1 cellular context compared by ENCODE assay signal in the genomic region with DNA sequence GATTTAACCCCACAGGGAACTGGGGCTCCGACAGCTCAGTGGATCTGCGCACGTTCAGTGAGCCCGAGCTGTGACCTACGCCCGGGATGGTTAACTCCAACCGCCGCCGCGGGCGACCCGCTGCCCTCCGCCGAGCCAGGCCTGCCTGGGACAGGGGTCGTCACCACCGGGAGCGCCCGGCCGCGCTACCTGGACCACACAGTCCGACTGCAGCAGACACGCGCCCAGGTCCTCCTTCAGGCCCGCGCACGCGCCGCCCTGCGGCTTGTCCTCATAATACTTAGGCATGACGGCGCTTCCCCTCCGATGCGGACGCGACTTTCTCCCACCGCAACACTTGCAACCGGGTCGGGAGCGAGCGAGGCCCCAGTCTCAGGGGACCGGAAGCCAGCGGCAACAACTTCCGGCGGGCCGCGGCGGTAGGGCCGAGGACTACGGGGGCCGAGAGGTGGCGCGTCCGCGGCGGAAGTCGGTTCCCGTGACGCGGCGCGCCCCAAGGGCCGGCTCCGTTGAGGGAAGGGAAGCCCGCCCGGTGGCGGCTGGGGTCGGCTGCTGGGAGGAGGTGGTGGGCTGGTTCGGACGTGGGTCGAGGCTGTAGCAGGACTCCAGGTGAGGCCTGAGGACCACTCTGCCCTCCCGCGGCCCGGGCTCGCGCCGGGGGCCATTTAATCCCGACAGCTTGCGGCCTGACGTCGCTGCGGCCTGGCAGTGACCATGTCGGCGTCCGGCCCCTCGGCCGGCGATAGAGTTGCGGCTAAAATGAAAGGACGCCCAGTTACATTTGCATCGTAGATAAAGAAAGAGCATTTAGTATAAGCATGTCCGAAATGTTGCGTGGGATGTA.
TF ChIP-seq lines count a peak whose summit lies in the region.

TSS of gene COA5 (minus strand) at position 395 of the 844 bp plus-strand sequence. CDS start at position 288, 107 bp downstream.
A gene with protein sequence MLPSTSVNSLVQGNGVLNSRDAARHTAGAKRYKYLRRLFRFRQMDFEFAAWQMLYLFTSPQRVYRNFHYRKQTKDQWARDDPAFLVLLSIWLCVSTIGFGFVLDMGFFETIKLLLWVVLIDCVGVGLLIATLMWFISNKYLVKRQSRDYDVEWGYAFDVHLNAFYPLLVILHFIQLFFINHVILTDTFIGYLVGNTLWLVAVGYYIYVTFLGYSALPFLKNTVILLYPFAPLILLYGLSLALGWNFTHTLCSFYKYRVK (plus strand): TSS at position 472 of the 844 bp plus-strand sequence. CDS start 1,171 bp downstream, outside the sequence.

TF ChIP-seq in K562, 482 proteins besides CTCF, POLR2A, EP300 and RAD21 (continued from another document):
- TF ChIP-seq, protein P1, sequence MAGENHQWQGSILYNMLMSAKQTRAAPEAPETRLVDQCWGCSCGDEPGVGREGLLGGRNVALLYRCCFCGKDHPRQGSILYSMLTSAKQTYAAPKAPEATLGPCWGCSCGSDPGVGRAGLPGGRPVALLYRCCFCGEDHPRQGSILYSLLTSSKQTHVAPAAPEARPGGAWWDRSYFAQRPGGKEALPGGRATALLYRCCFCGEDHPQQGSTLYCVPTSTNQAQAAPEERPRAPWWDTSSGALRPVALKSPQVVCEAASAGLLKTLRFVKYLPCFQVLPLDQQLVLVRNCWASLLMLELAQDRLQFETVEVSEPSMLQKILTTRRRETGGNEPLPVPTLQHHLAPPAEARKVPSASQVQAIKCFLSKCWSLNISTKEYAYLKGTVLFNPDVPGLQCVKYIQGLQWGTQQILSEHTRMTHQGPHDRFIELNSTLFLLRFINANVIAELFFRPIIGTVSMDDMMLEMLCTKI (IDR thresholded peaks at IDR 0.05; ENCODE audit: partially characterized antibody), result no peak
- TF ChIP-seq NELFE (IDR thresholded peaks at IDR 0.05; ENCODE audit: insufficient read depth, insufficient read length) (no peak), HDAC3 (IDR thresholded peaks at IDR 0.05; ENCODE audit: borderline replicate concordance, partially characterized antibody) (no peak), ELF4 (CRISPR knock-in tag; IDR thresholded peaks at IDR 0.05) (no peak), TFAM (CRISPR knock-in tag; conservative IDR thresholded peaks at IDR 0.05) (no peak), MTF1 (CRISPR knock-in tag; IDR thresholded peaks at IDR 0.05; ENCODE audit: borderline replicate concordance) (no peak), ZNF584 (CRISPR knock-in tag; IDR thresholded peaks at IDR 0.05; ENCODE audit: low read depth) (no peak), ZNF12 (CRISPR knock-in tag; IDR thresholded peaks at IDR 0.05) (no peak), NFATC3 (IDR thresholded peaks at IDR 0.05) (no peak), E2F4 (CRISPR knock-in tag; IDR thresholded peaks at IDR 0.05; ENCODE audit: low read depth) (peak; percentile 41; the same call in 1 of the 2 replicates), KLF1 (tag; IDR thresholded peaks at IDR 0.05) (no peak), RBM39 (optimal IDR thresholded peaks at IDR 0.05; ENCODE audit: low read depth, low read length) (no peak), FOXJ3 (CRISPR knock-in tag; IDR thresholded peaks at IDR 0.05) (no peak), COPS2 (conservative IDR thresholded peaks at IDR 0.05) (no peak), GATA2 (CRISPR knock-in tag; IDR thresholded peaks at IDR 0.05) (no peak), CHD2 (IDR thresholded peaks at IDR 0.05; ENCODE audit: low read depth, low read length) (no peak), POLR3A (IDR thresholded peaks at IDR 0.05; ENCODE audit: borderline replicate concordance, extremely low read depth, insufficient read depth, insufficient read length) (no peak), NFYB (IDR thresholded peaks at IDR 0.05; ENCODE audit: extremely low read depth, insufficient read length) (no peak), FOXM1 (IDR thresholded peaks at IDR 0.05; ENCODE audit: low read depth) (no peak), FOXM1 (CRISPR knock-in tag; IDR thresholded peaks at IDR 0.05; ENCODE audit: low read depth) (peak; percentile 70), ERF (CRISPR knock-in tag; IDR thresholded peaks at IDR 0.05) (peak; percentile 12; the same call in 1 of the 2 replicates), MAZ (CRISPR knock-in tag; conservative IDR thresholded peaks at IDR 0.05 in 1 of 2, IDR thresholded peaks at IDR 0.05 in 1 of 2) (peak; percentile 81 to 87), ZBTB1 (CRISPR knock-in tag; IDR thresholded peaks at IDR 0.05; ENCODE audit: borderline replicate concordance, low read depth) (no peak), LEF1 (IDR thresholded peaks at IDR 0.05) (no peak), MAFK (IDR thresholded peaks at IDR 0.05; ENCODE audit: low read length) (no peak), TEAD1 (CRISPR knock-in tag; IDR thresholded peaks at IDR 0.05) (peak in 1 of 2 experiments; percentile 15; a peak in 1 of 4 replicates), SAFB2 (IDR thresholded peaks at IDR 0.05; ENCODE audit: borderline replicate concordance, low read depth, low read length, severe bottlenecking) (no peak), MIER1 (IDR thresholded peaks at IDR 0.05; ENCODE audit: low read depth) (no peak), SMARCB1 (IDR thresholded peaks at IDR 0.05; ENCODE audit: insufficient read length, low read depth) (no peak), GABPA (tag; conservative IDR thresholded peaks at IDR 0.05; ENCODE audit: low read depth) (peak; percentile 99), SPI1 (IDR thresholded peaks at IDR 0.05; ENCODE audit: borderline replicate concordance, low read depth, low read length) (peak; percentile 33; the same call in 1 of the 2 replicates), CCAR2 (IDR thresholded peaks at IDR 0.05; ENCODE audit: low read depth, low read length) (no peak), SRSF7 (optimal IDR thresholded peaks at IDR 0.05; ENCODE audit: low read depth, low read length) (no peak), PPARD (CRISPR knock-in tag; IDR thresholded peaks at IDR 0.05) (no peak), ZBTB34 (CRISPR knock-in tag; IDR thresholded peaks at IDR 0.05) (no peak), HOXB6 (CRISPR knock-in tag; IDR thresholded peaks at IDR 0.05; ENCODE audit: borderline replicate concordance) (no peak), EWSR1 (IDR thresholded peaks at IDR 0.05; ENCODE audit: borderline replicate concordance, low read depth, partially characterized antibody) (no peak), NFIX (CRISPR knock-in tag; IDR thresholded peaks at IDR 0.05; ENCODE audit: low read depth) (no peak), PHB (CRISPR knock-in tag; IDR thresholded peaks at IDR 0.05) (0 out of 2 replicates have a peak, but pooled peaks have one; percentile 45), ZBTB8A (IDR thresholded peaks at IDR 0.05; ENCODE audit: partially characterized antibody) (no peak), MLX (CRISPR knock-in tag; conservative IDR thresholded peaks at IDR 0.05) (no peak)
- TF ChIP-seq, protein P2, sequence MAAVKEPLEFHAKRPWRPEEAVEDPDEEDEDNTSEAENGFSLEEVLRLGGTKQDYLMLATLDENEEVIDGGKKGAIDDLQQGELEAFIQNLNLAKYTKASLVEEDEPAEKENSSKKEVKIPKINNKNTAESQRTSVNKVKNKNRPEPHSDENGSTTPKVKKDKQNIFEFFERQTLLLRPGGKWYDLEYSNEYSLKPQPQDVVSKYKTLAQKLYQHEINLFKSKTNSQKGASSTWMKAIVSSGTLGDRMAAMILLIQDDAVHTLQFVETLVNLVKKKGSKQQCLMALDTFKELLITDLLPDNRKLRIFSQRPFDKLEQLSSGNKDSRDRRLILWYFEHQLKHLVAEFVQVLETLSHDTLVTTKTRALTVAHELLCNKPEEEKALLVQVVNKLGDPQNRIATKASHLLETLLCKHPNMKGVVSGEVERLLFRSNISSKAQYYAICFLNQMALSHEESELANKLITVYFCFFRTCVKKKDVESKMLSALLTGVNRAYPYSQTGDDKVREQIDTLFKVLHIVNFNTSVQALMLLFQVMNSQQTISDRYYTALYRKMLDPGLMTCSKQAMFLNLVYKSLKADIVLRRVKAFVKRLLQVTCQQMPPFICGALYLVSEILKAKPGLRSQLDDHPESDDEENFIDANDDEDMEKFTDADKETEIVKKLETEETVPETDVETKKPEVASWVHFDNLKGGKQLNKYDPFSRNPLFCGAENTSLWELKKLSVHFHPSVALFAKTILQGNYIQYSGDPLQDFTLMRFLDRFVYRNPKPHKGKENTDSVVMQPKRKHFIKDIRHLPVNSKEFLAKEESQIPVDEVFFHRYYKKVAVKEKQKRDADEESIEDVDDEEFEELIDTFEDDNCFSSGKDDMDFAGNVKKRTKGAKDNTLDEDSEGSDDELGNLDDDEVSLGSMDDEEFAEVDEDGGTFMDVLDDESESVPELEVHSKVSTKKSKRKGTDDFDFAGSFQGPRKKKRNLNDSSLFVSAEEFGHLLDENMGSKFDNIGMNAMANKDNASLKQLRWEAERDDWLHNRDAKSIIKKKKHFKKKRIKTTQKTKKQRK (IDR thresholded peaks at IDR 0.05; ENCODE audit: borderline replicate concordance, low read depth, low read length), result no peak
- TF ChIP-seq, protein P3, sequence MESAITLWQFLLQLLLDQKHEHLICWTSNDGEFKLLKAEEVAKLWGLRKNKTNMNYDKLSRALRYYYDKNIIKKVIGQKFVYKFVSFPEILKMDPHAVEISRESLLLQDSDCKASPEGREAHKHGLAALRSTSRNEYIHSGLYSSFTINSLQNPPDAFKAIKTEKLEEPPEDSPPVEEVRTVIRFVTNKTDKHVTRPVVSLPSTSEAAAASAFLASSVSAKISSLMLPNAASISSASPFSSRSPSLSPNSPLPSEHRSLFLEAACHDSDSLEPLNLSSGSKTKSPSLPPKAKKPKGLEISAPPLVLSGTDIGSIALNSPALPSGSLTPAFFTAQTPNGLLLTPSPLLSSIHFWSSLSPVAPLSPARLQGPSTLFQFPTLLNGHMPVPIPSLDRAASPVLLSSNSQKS (CRISPR knock-in tag; IDR thresholded peaks at IDR 0.05), result no peak
- TF ChIP-seq, protein P4, sequence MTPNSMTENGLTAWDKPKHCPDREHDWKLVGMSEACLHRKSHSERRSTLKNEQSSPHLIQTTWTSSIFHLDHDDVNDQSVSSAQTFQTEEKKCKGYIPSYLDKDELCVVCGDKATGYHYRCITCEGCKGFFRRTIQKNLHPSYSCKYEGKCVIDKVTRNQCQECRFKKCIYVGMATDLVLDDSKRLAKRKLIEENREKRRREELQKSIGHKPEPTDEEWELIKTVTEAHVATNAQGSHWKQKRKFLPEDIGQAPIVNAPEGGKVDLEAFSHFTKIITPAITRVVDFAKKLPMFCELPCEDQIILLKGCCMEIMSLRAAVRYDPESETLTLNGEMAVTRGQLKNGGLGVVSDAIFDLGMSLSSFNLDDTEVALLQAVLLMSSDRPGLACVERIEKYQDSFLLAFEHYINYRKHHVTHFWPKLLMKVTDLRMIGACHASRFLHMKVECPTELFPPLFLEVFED (CRISPR knock-in tag; conservative IDR thresholded peaks at IDR 0.05), result 0 out of 2 replicates have a peak, but pooled peaks have one; percentile 13
TF ChIP-seq in K562: peak in this region for 147.
